In genomic region chr1:155166373-155167165, GRCh38 we compare ENCODE assay signal across 8 cellular contexts. TPM values are rescaled to one million over a fixed set of nuclear protein-coding genes. Genes with fewer than 3 reads are reported as not detected.
DNase-seq lines count a peak whose midpoint lies in the region; ATAC-seq and TF ChIP-seq lines count a peak whose summit lies in the region.

No MANE protein-coding gene starts in this region.

- no peaks in the 10 kb centered on the region for H3K27me3 ChIP-seq in colonic mucosa
- peaks cover 0 to 12% of the 10 kb centered on the region in 2 donors for H3K27me3 ChIP-seq in left lung
- no peaks in the 10 kb centered on the region for H3K27me3 ChIP-seq in upper lobe of right lung
- H3K27me3 ChIP-seq in effector memory CD4-positive, alpha-beta T cell (replicated peaks; ENCODE audit: control insufficient read depth, insufficient read depth, low read length, poor library complexity, severe bottlenecking): no peaks in the 10 kb centered on the region

- peak overlapping the region; percentile 55 for H3K27ac Mint-ChIP-seq in activated naive CD4-positive, alpha-beta T cell treated with anti-CD3 and anti-CD28 coated beads, Interleukin-2, amount 50 U/mL, for 24 hours
- H3K27ac Mint-ChIP-seq in activated naive CD4-positive, alpha-beta T cell treated with anti-CD3 and anti-CD28 coated beads, Interleukin-2, amount 10 ng/mL, durations not matched to agents 7 days and 5 days: no peak overlapping the region

- H3K27ac ChIP-seq in colonic mucosa: no peak overlapping the region
- H3K27ac ChIP-seq in left lung: peak overlapping the region; percentile 26 to 67
- H3K27ac ChIP-seq in upper lobe of right lung: peak overlapping the region; percentile 75
- no peak overlapping the region for H3K27ac ChIP-seq in effector memory CD4-positive, alpha-beta T cell (ENCODE audit: insufficient read depth, low read length, poor library complexity, severe bottlenecking)

- peaks cover 7% of the 10 kb centered on the region for H3K36me3 ChIP-seq in colonic mucosa
- peaks cover 0 to 23% of the 10 kb centered on the region in 2 donors for H3K36me3 ChIP-seq in left lung
- peaks cover 30% of the 10 kb centered on the region for H3K36me3 ChIP-seq in upper lobe of right lung
- H3K36me3 ChIP-seq in effector memory CD4-positive, alpha-beta T cell (ENCODE audit: control insufficient read depth, insufficient read depth, low read length): peaks cover 13% of the 10 kb centered on the region

- H3K36me3 Mint-ChIP-seq in activated naive CD4-positive, alpha-beta T cell treated with anti-CD3 and anti-CD28 coated beads, Interleukin-2, amount 50 U/mL, for 24 hours: peaks cover 6% of the 10 kb centered on the region
- H3K36me3 Mint-ChIP-seq in activated naive CD4-positive, alpha-beta T cell treated with anti-CD3 and anti-CD28 coated beads, Interleukin-2, amount 10 ng/mL, durations not matched to agents 7 days and 5 days: peaks cover 18% of the 10 kb centered on the region

- H3K4me3 Mint-ChIP-seq in activated naive CD4-positive, alpha-beta T cell treated with anti-CD3 and anti-CD28 coated beads, Interleukin-2, amount 50 U/mL, for 24 hours: no peak overlapping the region
- H3K4me3 Mint-ChIP-seq in activated naive CD4-positive, alpha-beta T cell treated with anti-CD3 and anti-CD28 coated beads, Interleukin-2, amount 10 ng/mL, durations not matched to agents 7 days and 5 days: no peak overlapping the region

- no peaks in the 10 kb centered on the region for H3K9me3 ChIP-seq in colonic mucosa
- no peaks in the 10 kb centered on the region for H3K9me3 ChIP-seq in left lung
- no peaks in the 10 kb centered on the region for H3K9me3 ChIP-seq in upper lobe of right lung
- no peaks in the 10 kb centered on the region for H3K9me3 ChIP-seq in effector memory CD4-positive, alpha-beta T cell (ENCODE audit: control insufficient read depth, low read length)

- CTCF ChIA-PET in activated naive CD4-positive, alpha-beta T cell treated with anti-CD3 and anti-CD28 coated beads, Interleukin-2, amount 10 ng/mL, durations not matched to agents 7 days and 5 days (lab: Charles Lee): interaction anchor here (0.8 to 13.8 kb wide), 13 partner anchors 20 to 122 kb away, joined by 3 to 226 read pairs (median 7); partner anchors contain the start of gene SLC50A1

- no peak for TF ChIP-seq CTCF in colonic mucosa (IDR thresholded peaks at IDR 0.05)
- TF ChIP-seq CTCF in left lung (IDR thresholded peaks at IDR 0.05): no peak
- no peak for TF ChIP-seq CTCF in upper lobe of right lung (IDR thresholded peaks at IDR 0.05)

- H3K9ac ChIP-seq in colonic mucosa (ENCODE audit: low read depth in 2 of 2, low read length in 2 of 2): no peak overlapping the region

- DNase-seq in activated naive CD4-positive, alpha-beta T cell treated with anti-CD3 and anti-CD28 coated beads, Interleukin-2, amount 10 ng/mL, durations not matched to agents 7 days and 5 days: no peak
- peak; percentile 31 for DNase-seq in colonic mucosa
- peak in 1 of 2 donors; percentile 81 for DNase-seq in left lung
- DNase-seq in upper lobe of right lung: peak; percentile 70
- DNase-seq in effector memory CD4-positive, alpha-beta T cell: no peak

- intact Hi-C loops in colonic mucosa (cut with DNase I): no loop called here
- intact Hi-C loops in left lung (cut with DNase I): no loop called here
- intact Hi-C loops in upper lobe of right lung (cut with DNase I): loop anchor here (5.0 kb wide), 1 partner anchor 74 kb away; no protein-coding TSS in a partner anchor

- no peak overlapping the region for H3K4me3 ChIP-seq in colonic mucosa
- no peak overlapping the region for H3K4me3 ChIP-seq in left lung
- no peak overlapping the region for H3K4me3 ChIP-seq in upper lobe of right lung
- no peak overlapping the region for H3K4me3 ChIP-seq in effector memory CD4-positive, alpha-beta T cell (ENCODE audit: insufficient read depth, low read depth, low read length, poor library complexity, severe bottlenecking)

- H3K27me3 Mint-ChIP-seq in activated naive CD4-positive, alpha-beta T cell treated with anti-CD3 and anti-CD28 coated beads, Interleukin-2, amount 50 U/mL, for 24 hours: no peaks in the 10 kb centered on the region
- peaks cover 21% of the 10 kb centered on the region for H3K27me3 Mint-ChIP-seq in activated naive CD4-positive, alpha-beta T cell treated with anti-CD3 and anti-CD28 coated beads, Interleukin-2, amount 10 ng/mL, durations not matched to agents 7 days and 5 days

- no peaks in the 10 kb centered on the region for H3K9me3 Mint-ChIP-seq in activated naive CD4-positive, alpha-beta T cell treated with anti-CD3 and anti-CD28 coated beads, Interleukin-2, amount 50 U/mL, for 24 hours
- H3K9me3 Mint-ChIP-seq in activated naive CD4-positive, alpha-beta T cell treated with anti-CD3 and anti-CD28 coated beads, Interleukin-2, amount 10 ng/mL, durations not matched to agents 7 days and 5 days: no peaks in the 10 kb centered on the region

- H3K4me1 ChIP-seq in colonic mucosa (peaks cover 7% of the 10 kb centered on the region), left lung (peaks cover 4 to 24% of the 10 kb centered on the region in 2 donors), upper lobe of right lung (peaks cover 17% of the 10 kb centered on the region)
- peaks cover 10% of the 10 kb centered on the region for H3K4me1 ChIP-seq in effector memory CD4-positive, alpha-beta T cell (ENCODE audit: control insufficient read depth, insufficient read depth, low read length, poor library complexity, severe bottlenecking)

- ATAC-seq in left lung: peak; percentile 42
- ATAC-seq in upper lobe of right lung: peak; percentile 42
- no peak for ATAC-seq in HG03045 (IDR thresholded peaks at IDR 0.05; ENCODE audit: unreplicated experiment)
- no peak for ATAC-seq in HG03139 (IDR thresholded peaks at IDR 0.05; ENCODE audit: unreplicated experiment)

- peaks cover 13% of the 10 kb centered on the region for H3K4me1 Mint-ChIP-seq in activated naive CD4-positive, alpha-beta T cell treated with anti-CD3 and anti-CD28 coated beads, Interleukin-2, amount 50 U/mL, for 24 hours
- peaks cover 22% of the 10 kb centered on the region for H3K4me1 Mint-ChIP-seq in activated naive CD4-positive, alpha-beta T cell treated with anti-CD3 and anti-CD28 coated beads, Interleukin-2, amount 10 ng/mL, durations not matched to agents 7 days and 5 days

RNA-seq across cellular contexts. Expression of gene KRTCAP2, which starts 6.5 kb away (rescaled TPM):
- total RNA-seq in colonic mucosa: 100 to 1,000 TPM; 140 to 172 TPM
- total RNA-seq in left lung: 100 to 1,000 TPM; 176 to 184 TPM
- total RNA-seq in upper lobe of right lung: 130 TPM

RNA-seq across cellular contexts. Expression of gene TRIM46, which starts 7.1 kb away (rescaled TPM):
- total RNA-seq in colonic mucosa (under 1 TPM; 0.10 to 0.19 TPM), left lung (under 1 TPM; 0.45 to 0.73 TPM), upper lobe of right lung (0.43 TPM)

RNA-seq across cellular contexts. Expression of gene DPM3, which starts 26.2 kb away (rescaled TPM):
- 100 to 1,000 TPM; 149 to 182 TPM for total RNA-seq in colonic mucosa
- 10 to 100 TPM; 63.1 to 91.0 TPM for total RNA-seq in left lung
- 71.1 TPM for total RNA-seq in upper lobe of right lung

RNA-seq across cellular contexts. Expression of gene SLC50A1, which starts 30.9 kb away (rescaled TPM):
- total RNA-seq in colonic mucosa: 100 to 1,000 TPM; 102 to 130 TPM
- total RNA-seq in left lung: 10 to 100 TPM; 46.6 to 64.6 TPM
- 44.7 TPM for total RNA-seq in upper lobe of right lung

RNA-seq across cellular contexts. Expression of gene EFNA1, which starts 38.9 kb away (rescaled TPM):
- total RNA-seq in colonic mucosa: 100 to 1,000 TPM in 1 of 2 donors, 10 to 100 TPM in 1; 61.3 to 125 TPM
- total RNA-seq in left lung: 100 to 1,000 TPM in 1 of 2 donors, 10 to 100 TPM in 1; 63.7 to 148 TPM
- total RNA-seq in upper lobe of right lung: 178 TPM

Comparison
In these comparisons a context has a peak if more than half of its experiments do, and no peak if none do; other contexts are left out.
1. DNase-seq: peak in colonic mucosa (single experiment) and upper lobe of right lung (single experiment); none in activated naive CD4-positive, alpha-beta T cell treated with anti-CD3 and anti-CD28 coated beads, Interleukin-2, amount 10 ng/mL, durations not matched to agents 7 days and 5 days (single experiment) and effector memory CD4-positive, alpha-beta T cell (0 of 3).
2. H3K27ac ChIP-seq: peak in left lung (2 of 2) and upper lobe of right lung (single experiment); none in colonic mucosa (single experiment) and effector memory CD4-positive, alpha-beta T cell (single experiment).
3. ATAC-seq: peak in left lung (single experiment) and upper lobe of right lung (single experiment); none in HG03045 (single experiment) and HG03139 (single experiment).